20 cellular contexts compared by ENCODE assay signal in the genomic region with DNA sequence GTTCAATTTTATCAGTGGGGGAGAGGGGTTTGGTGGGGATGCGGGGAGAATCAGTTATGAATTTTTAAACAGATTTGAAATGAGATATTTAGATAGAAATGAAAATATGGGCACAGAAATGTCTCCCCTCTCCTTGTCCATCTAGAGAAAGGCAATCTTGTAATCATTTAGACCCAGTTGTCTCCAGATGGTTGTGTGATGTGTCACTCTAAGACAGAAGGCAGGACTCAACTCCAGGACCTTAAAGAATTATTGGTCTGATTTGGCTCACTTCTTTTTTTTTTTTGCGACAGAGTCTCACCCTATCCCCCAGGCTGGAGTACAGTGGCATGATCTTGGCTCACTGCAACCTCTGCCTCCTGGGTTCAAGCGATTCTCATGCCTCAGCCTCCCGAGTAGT.
"Had no signal": no experiment of that assay in that cellular context is flagged by ENCODE, and none has a peak within 500 bp of the region (broad histone marks: within the 10 kb centered on the region; RNA-seq: fewer than 3 reads in every experiment).

No MANE protein-coding gene starts in this region.

- DNase-seq: activated CD4-positive, alpha-beta memory T cell treated with anti-CD3 and anti-CD28 coated beads, Interleukin-2, amount 10 ng/mL, durations not matched to agents 7 days and 5 days; activated CD4-positive, alpha-beta T cell treated with anti-CD3 and anti-CD28 coated beads, Interleukin-2, amount 10 ng/mL, durations not matched to agents 24 days and 14 days; activated effector memory CD4-positive, alpha-beta T cell treated with anti-CD3 and anti-CD28 coated beads, Interleukin-2, amount 50 U/mL, for 16 hours; activated naive CD4-positive, alpha-beta T cell treated with anti-CD3 and anti-CD28 coated beads, Interleukin-2, amount 10 ng/mL, durations not matched to agents 7 days and 5 days; activated T-cell treated with anti-CD3 and anti-CD28 coated beads, Interleukin-2, amount 50 U/mL, for 72 hours; cortex of kidney; endodermal cell; glutamatergic neuron; immature natural killer cell; left ventricle myocardium inferior; naive thymus-derived CD8-positive, alpha-beta T cell; stimulated activated CD4-positive, alpha-beta T cell treated with anti-CD3 and anti-CD28 coated beads, Interleukin-12 subunit alpha, Interleukin-12 subunit beta, amount 100 ng/mL, for 4 hours; stimulated activated naive CD8-positive, alpha-beta T cell treated with anti-CD3 and anti-CD28 coated beads, Interleukin-15, amount 100 ng/mL, for 72 hours; tibial artery had no signal

- H3K9me3 Mint-ChIP-seq: activated CD4-positive, alpha-beta memory T cell treated with anti-CD3 and anti-CD28 coated beads, Interleukin-2, amount 10 ng/mL, durations not matched to agents 7 days and 5 days; activated CD4-positive, alpha-beta T cell treated with anti-CD3 and anti-CD28 coated beads, Interleukin-2, amount 10 ng/mL, durations not matched to agents 24 days and 14 days; activated naive CD4-positive, alpha-beta T cell treated with anti-CD3 and anti-CD28 coated beads, Interleukin-2, amount 10 ng/mL, durations not matched to agents 7 days and 5 days; activated T-cell treated with anti-CD3 and anti-CD28 coated beads, Interleukin-2, amount 50 U/mL, for 72 hours; endodermal cell; immature natural killer cell; naive thymus-derived CD8-positive, alpha-beta T cell; neural progenitor cell; stimulated activated naive CD8-positive, alpha-beta T cell treated with anti-CD3 and anti-CD28 coated beads, Interleukin-15, amount 100 ng/mL, for 72 hours had no signal

- ATAC-seq: activated CD4-positive, CD25-positive, alpha-beta regulatory T cell treated with anti-CD3 and anti-CD28 coated beads, Interleukin-2, amount 50 U/mL, for 24 hours; activated T-cell treated with anti-CD3 and anti-CD28 coated beads, Interleukin-2, amount 50 U/mL, for 72 hours; naive thymus-derived CD8-positive, alpha-beta T cell; stimulated activated naive CD8-positive, alpha-beta T cell treated with anti-CD3 and anti-CD28 coated beads, Interleukin-15, amount 100 ng/mL, for 72 hours had no signal

- H3K36me3 Mint-ChIP-seq: activated naive CD4-positive, alpha-beta T cell treated with anti-CD3 and anti-CD28 coated beads, Interleukin-2, amount 10 ng/mL, durations not matched to agents 7 days and 5 days; naive thymus-derived CD8-positive, alpha-beta T cell; neural progenitor cell had no signal

- H3K4me1 ChIP-seq: left ventricle myocardium inferior, neural progenitor cell, right atrium auricular region had no signal

- H3K9me3 ChIP-seq: left ventricle myocardium inferior, right atrium auricular region, tibial artery had no signal

- H3K4me1 Mint-ChIP-seq: activated CD4-positive, alpha-beta T cell treated with anti-CD3 and anti-CD28 coated beads, Interleukin-2, amount 10 ng/mL, durations not matched to agents 24 days and 14 days; neural progenitor cell; stimulated activated naive CD8-positive, alpha-beta T cell treated with anti-CD3 and anti-CD28 coated beads, Interleukin-15, amount 100 ng/mL, for 72 hours had no signal

- H3K27ac ChIP-seq: cardiac muscle cell, hepatocyte, left ventricle myocardium inferior, neural progenitor cell, right atrium auricular region, tibial artery, VCaP had no signal

- H3K27me3 ChIP-seq: cardiac muscle cell, hepatocyte, neural progenitor cell, right atrium auricular region, tibial artery had no signal

- H3K27ac Mint-ChIP-seq: activated CD4-positive, alpha-beta memory T cell treated with anti-CD3 and anti-CD28 coated beads, Interleukin-2, amount 10 ng/mL, durations not matched to agents 7 days and 5 days; activated CD4-positive, alpha-beta T cell treated with anti-CD3 and anti-CD28 coated beads, Interleukin-2, amount 10 ng/mL, durations not matched to agents 24 days and 14 days; activated naive CD4-positive, alpha-beta T cell treated with anti-CD3 and anti-CD28 coated beads, Interleukin-2, amount 10 ng/mL, durations not matched to agents 7 days and 5 days; activated T-cell treated with anti-CD3 and anti-CD28 coated beads, Interleukin-2, amount 50 U/mL, for 72 hours; endodermal cell; immature natural killer cell; naive thymus-derived CD8-positive, alpha-beta T cell; neural progenitor cell; stimulated activated naive CD8-positive, alpha-beta T cell treated with anti-CD3 and anti-CD28 coated beads, Interleukin-15, amount 100 ng/mL, for 72 hours had no signal

- H3K36me3 ChIP-seq: cardiac muscle cell, left ventricle myocardium inferior, neural progenitor cell, right atrium auricular region, tibial artery had no signal

- H3K4me3 Mint-ChIP-seq: activated CD4-positive, alpha-beta memory T cell treated with anti-CD3 and anti-CD28 coated beads, Interleukin-2, amount 10 ng/mL, durations not matched to agents 7 days and 5 days; activated CD4-positive, alpha-beta T cell treated with anti-CD3 and anti-CD28 coated beads, Interleukin-2, amount 10 ng/mL, durations not matched to agents 24 days and 14 days; activated naive CD4-positive, alpha-beta T cell treated with anti-CD3 and anti-CD28 coated beads, Interleukin-2, amount 10 ng/mL, durations not matched to agents 7 days and 5 days; activated T-cell treated with anti-CD3 and anti-CD28 coated beads, Interleukin-2, amount 50 U/mL, for 72 hours; endodermal cell; immature natural killer cell; naive thymus-derived CD8-positive, alpha-beta T cell; neural progenitor cell; stimulated activated naive CD8-positive, alpha-beta T cell treated with anti-CD3 and anti-CD28 coated beads, Interleukin-15, amount 100 ng/mL, for 72 hours had no signal

- H3K27me3 Mint-ChIP-seq: stimulated activated naive CD8-positive, alpha-beta T cell treated with anti-CD3 and anti-CD28 coated beads, Interleukin-15, amount 100 ng/mL, for 72 hours had no signal

- H3K4me3 ChIP-seq: cardiac muscle cell, hepatocyte, left ventricle myocardium inferior, neural progenitor cell, right atrium auricular region, tibial artery had no signal
